ENCODE assay signal across 8 cellular contexts in the genomic region with DNA sequence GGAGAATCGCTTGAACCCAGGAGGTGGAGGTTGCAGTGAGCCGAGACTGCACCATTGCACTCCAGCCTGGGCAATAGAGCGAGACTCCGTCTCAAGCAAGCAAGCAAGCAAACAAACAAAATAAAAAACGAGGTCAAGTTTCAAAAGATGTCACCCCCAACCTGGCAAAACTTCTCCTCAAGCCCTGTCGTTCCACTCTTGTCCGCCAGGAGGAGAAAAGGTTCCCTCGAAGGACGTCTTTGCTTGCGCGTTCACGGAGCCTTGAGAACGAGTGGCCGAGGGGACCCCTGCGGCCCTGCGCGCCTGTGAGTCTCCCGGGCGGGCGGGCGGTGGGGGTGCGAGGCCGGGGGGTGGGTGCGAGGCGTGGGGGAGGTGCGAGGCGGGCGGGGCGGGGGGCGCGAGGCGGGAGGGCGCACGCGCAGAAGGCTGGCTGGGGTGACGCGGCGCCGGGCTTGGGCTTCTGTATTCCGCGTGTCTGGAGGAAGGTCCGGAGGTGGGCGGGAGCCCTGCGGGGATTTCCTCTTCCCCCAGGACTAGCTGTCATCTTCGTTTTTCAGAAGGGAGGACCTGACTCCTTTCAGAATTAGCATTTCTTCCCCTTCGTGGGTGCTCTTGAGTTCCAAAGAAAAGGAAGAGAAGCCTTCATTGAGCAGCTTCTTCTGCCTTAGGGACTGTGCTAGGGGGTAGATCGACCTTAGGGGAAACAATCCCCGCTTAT. TPM values are rescaled to one million over a fixed set of nuclear protein-coding genes. Genes with fewer than 3 reads are reported as not detected.
A peak's percentile ranks its signal among the peaks of the same experiment; 100 is the strongest.
DNase-seq lines count a peak whose midpoint lies in the region; ATAC-seq and TF ChIP-seq lines count a peak whose summit lies in the region.

No MANE protein-coding gene starts in this region.

- TF ChIP-seq CTCF in GM10248 (IDR thresholded peaks at IDR 0.05; ENCODE audit: control extremely low read depth, extremely low read depth, low read depth, missing control alignments): peak; percentile 73
- peak in 1 of 3 donors; percentile 28 for TF ChIP-seq CTCF in lower leg skin (IDR thresholded peaks at IDR 0.05)

- no peaks in the 10 kb centered on the region for H3K27me3 ChIP-seq in duodenal mucosa (ENCODE audit: control insufficient read depth in 1 of 2, insufficient read depth in 2 of 2, low read length in 2 of 2)

- ATAC-seq in HG03045 (IDR thresholded peaks at IDR 0.05; ENCODE audit: unreplicated experiment) (peak; percentile 55), GM19351 (IDR thresholded peaks at IDR 0.05; ENCODE audit: unreplicated experiment) (no peak)

- H3K4me1 ChIP-seq in duodenal mucosa (ENCODE audit: control insufficient read depth in 1 of 2, insufficient read depth in 2 of 2, low read length in 2 of 2): peaks cover 16 to 25% of the 10 kb centered on the region in 2 donors

- intact Hi-C loops in lower leg skin (cut with DNase I; ENCODE audit: low total_unique reads): no loop called here

- H3K9me3 ChIP-seq in duodenal mucosa (ENCODE audit: control insufficient read depth in 1 of 2, low read length in 2 of 2): no peaks in the 10 kb centered on the region

- peak overlapping the region; percentile 35 to 61 for H3K9ac ChIP-seq in duodenal mucosa (ENCODE audit: low read depth in 1 of 2, low read length in 2 of 2)

- CTCF ChIA-PET in GM10248 (lab: Yijun Ruan, JAX): interaction anchor here (0.6 to 5.6 kb wide), 21 partner anchors 10 to 240 kb away, joined by 3 to 52 read pairs (median 3); a partner anchor contains a TSS

- H3K36me3 ChIP-seq in duodenal mucosa (ENCODE audit: control insufficient read depth in 1 of 2, insufficient read depth in 2 of 2, low read length in 2 of 2): no peaks in the 10 kb centered on the region

- no peak overlapping the region for H3K27ac ChIP-seq in duodenal mucosa (ENCODE audit: low read depth, low read length)

- 3 to 5% methylated on average over 26 to 44 of the region's 48 CpGs for WGBS in lower leg skin, 2 donors

- DNase-seq in GM10248 (ENCODE audit: extremely low spot score): peak; percentile 91
- peak; percentile 44 for DNase-seq in NCI-H510A (lab: John Stamatoyannopoulos, UW)
- DNase-seq in activated CD4-positive, alpha-beta T cell treated with anti-CD3 and anti-CD28 coated beads, Interleukin-2, amount 50 U/mL, for 4 hours: peak; percentile 81 to 83
- DNase-seq in lower leg skin (ENCODE audit: low spot score in 2 of 2): peak; percentile 76 to 95
- DNase-seq in stimulated activated CD4-positive, alpha-beta T cell treated with anti-CD3 and anti-CD28 coated beads, Interleukin-2, amount 100 ng/mL, for 48 hours: peak; percentile 81

- H3K4me3 ChIP-seq in duodenal mucosa (ENCODE audit: low read depth in 1 of 2, low read length in 2 of 2): peak overlapping the region; percentile 57 to 69
- H3K4me3 ChIP-seq in lower leg skin (ENCODE audit: low read depth, poor library complexity, severe bottlenecking): no peak overlapping the region

- TF ChIP-seq POLR2A in lower leg skin (IDR thresholded peaks at IDR 0.05): no peak

- POLR2A ChIA-PET in GM10248 (lab: Yijun Ruan, JAX): interaction anchor here (0.6 kb wide), 1 partner anchor 130 kb away, joined by 3 read pairs; no protein-coding TSS in a partner anchor

RNA-seq across cellular contexts. Expression of a gene that starts 3.7 kb away (rescaled TPM):
- total RNA-seq in lower leg skin: 10 to 100 TPM in 1 of 4 donors, 1 to 10 TPM in 3; 3.3 to 16.1 (median 4.8) TPM

RNA-seq across cellular contexts. Expression of a gene that starts 33.8 kb away (rescaled TPM):
- total RNA-seq in lower leg skin: 100 to 1,000 TPM in 2 of 4 donors, 10 to 100 TPM in 2; 87.6 to 140 (median 100) TPM

RNA-seq across cellular contexts. Expression of a gene that starts 34.2 kb away (rescaled TPM):
- total RNA-seq in lower leg skin: 1 to 10 TPM in 3 of 4 donors, under 1 TPM in 1; 0.39 to 2.6 (median 1.4) TPM

RNA-seq across cellular contexts. Expression of a gene that starts 44.0 kb away (rescaled TPM):
- total RNA-seq in lower leg skin: 10 to 100 TPM; 21.7 to 35.3 (median 30.6) TPM

RNA-seq across cellular contexts. Expression of a gene that starts 46.7 kb away (rescaled TPM):
- total RNA-seq in lower leg skin: 1 to 10 TPM; 1.2 to 5.2 (median 3.5) TPM
